Comparison of ENCODE assay signal across 34 cellular contexts in genomic region chr18:30088238-30088637, GRCh38.
"Had no signal": no experiment of that assay in that cellular context is flagged by ENCODE, and none has a peak within 500 bp of the region (broad histone marks: within the 10 kb centered on the region; RNA-seq: fewer than 3 reads in every experiment).

No MANE protein-coding gene starts in this region.

- H3K4me1 Mint-ChIP-seq: naive B cell; naive thymus-derived CD8-positive, alpha-beta T cell; nephron progenitor cell; neural crest cell; stimulated activated effector memory CD8-positive, alpha-beta T cell treated with anti-CD3 and anti-CD28 coated beads, Interleukin-12 subunit alpha, Interleukin-12 subunit beta, amount 100 ng/mL, for 72 hours; stimulated activated naive B cell treated with anti-CD40 and anti-IgM and Interleukin-4, amounts not matched to agents 10 μg/mL and 1 μg/mL and 100 μg/mL, for 72 hours had no signal

- H2AFZ ChIP-seq: parathyroid adenoma had no signal

- H3K36me3 Mint-ChIP-seq: naive B cell; stimulated activated effector memory CD8-positive, alpha-beta T cell treated with anti-CD3 and anti-CD28 coated beads, Interleukin-12 subunit alpha, Interleukin-12 subunit beta, amount 100 ng/mL, for 72 hours; stimulated activated naive B cell treated with anti-CD40 and anti-IgM and Interleukin-4, amounts not matched to agents 10 μg/mL and 1 μg/mL and 100 μg/mL, for 72 hours had no signal

- H3K4me2 ChIP-seq: smooth muscle cell had no signal

- H3K9me3 Mint-ChIP-seq: nephron progenitor cell, neural crest cell had no signal

- DNase-seq: naive B cell; naive thymus-derived CD8-positive, alpha-beta T cell; nephron progenitor cell; nucleus accumbens; ovary; posterior cingulate gyrus; psoas muscle; right cardiac atrium; right lobe of liver; sigmoid colon; spleen; stimulated activated CD4-positive, alpha-beta T cell treated with anti-CD3 and anti-CD28 coated beads, Interleukin-12 subunit alpha, Interleukin-12 subunit beta, amount 100 ng/mL, for 4 hours; stimulated activated CD4-positive, alpha-beta T cell treated with anti-CD3 and anti-CD28 coated beads, Interleukin-2, amount 100 ng/mL, for 24 hours; stimulated activated CD4-positive, alpha-beta T cell treated with anti-CD3 and anti-CD28 coated beads, Interleukin-2, amount 100 ng/mL, for 48 hours; stimulated activated CD4-positive, alpha-beta T cell treated with anti-CD3 and anti-CD28 coated beads, Interleukin-4, amount 100 ng/mL, for 24 hours; stimulated activated naive B cell treated with anti-CD40 and anti-IgM and Interleukin-4, amounts not matched to agents 10 μg/mL and 1 μg/mL and 100 μg/mL, for 72 hours; stimulated activated naive CD4-positive, alpha-beta T cell treated with Interleukin-2 at 50 U/mL for 16 hours; stomach; thyroid gland; trophoblast cell; upper lobe of left lung had no signal

- H3K27me3 ChIP-seq: neutrophil, ovary, right lobe of liver, sigmoid colon, spleen, stomach, thyroid gland, tibial nerve, upper lobe of left lung, vagina had no signal

- H3K27ac ChIP-seq: neutrophil, ovary, parathyroid adenoma, psoas muscle, right lobe of liver, sigmoid colon, skin epidermis, spleen, stomach, thoracic aorta, thyroid gland, tibial nerve, upper lobe of left lung, vagina had no signal

- H3K36me3 ChIP-seq: neutrophil, ovary, right lobe of liver, sigmoid colon, spleen, stomach, thoracic aorta, thyroid gland, tibial nerve, upper lobe of left lung, vagina had no signal

- FAIRE-seq: urothelium cell line had no signal

- H3K79me2 ChIP-seq: parathyroid adenoma had no signal

- H3K27me3 Mint-ChIP-seq: naive B cell; naive thymus-derived CD8-positive, alpha-beta T cell; natural killer cell treated with Interleukin-12 subunit alpha and Interleukin-12 subunit beta and Interleukin-15 and Interleukin-18, amount 100 ng/mL, for 72 hours; progenitor cell of endocrine pancreas; stimulated activated naive B cell treated with anti-CD40 and anti-IgM and Interleukin-4, amounts not matched to agents 10 μg/mL and 1 μg/mL and 100 μg/mL, for 72 hours; stimulated activated naive CD8-positive, alpha-beta T cell treated with anti-CD3 and anti-CD28 coated beads, Interleukin-15, Interleukin-2, amounts not matched to agents 100 ng/mL and 50 ng/mL, for 24 hours had no signal

- H3K9ac ChIP-seq: parathyroid adenoma had no signal

- H3K4me3 Mint-ChIP-seq: naive B cell; naive thymus-derived CD8-positive, alpha-beta T cell; natural killer cell treated with Interleukin-12 subunit alpha and Interleukin-12 subunit beta and Interleukin-15 and Interleukin-18, amount 100 ng/mL, for 72 hours; nephron progenitor cell; neural crest cell; stimulated activated effector memory CD8-positive, alpha-beta T cell treated with anti-CD3 and anti-CD28 coated beads, Interleukin-12 subunit alpha, Interleukin-12 subunit beta, amount 100 ng/mL, for 72 hours; stimulated activated naive B cell treated with anti-CD40 and anti-IgM and Interleukin-4, amounts not matched to agents 10 μg/mL and 1 μg/mL and 100 μg/mL, for 72 hours; stimulated activated naive CD8-positive, alpha-beta T cell treated with anti-CD3 and anti-CD28 coated beads, Interleukin-15, Interleukin-2, amounts not matched to agents 100 ng/mL and 50 ng/mL, for 24 hours had no signal

- H3K9me3 ChIP-seq: neutrophil, ovary, psoas muscle, right lobe of liver, sigmoid colon, thoracic aorta, thyroid gland, tibial nerve, upper lobe of left lung, vagina had no signal

- H3K4me3 ChIP-seq: ovary, psoas muscle, right lobe of liver, sigmoid colon, skin epidermis, smooth muscle cell, spleen, stomach, thoracic aorta, thyroid gland, tibial nerve, upper lobe of left lung, vagina had no signal

- H3K27ac Mint-ChIP-seq: naive B cell; naive thymus-derived CD8-positive, alpha-beta T cell; natural killer cell treated with Interleukin-12 subunit alpha and Interleukin-12 subunit beta and Interleukin-15 and Interleukin-18, amount 100 ng/mL, for 72 hours; nephron progenitor cell; progenitor cell of endocrine pancreas; stimulated activated effector memory CD8-positive, alpha-beta T cell treated with anti-CD3 and anti-CD28 coated beads, Interleukin-12 subunit alpha, Interleukin-12 subunit beta, amount 100 ng/mL, for 72 hours; stimulated activated naive B cell treated with anti-CD40 and anti-IgM and Interleukin-4, amounts not matched to agents 10 μg/mL and 1 μg/mL and 100 μg/mL, for 72 hours; stimulated activated naive CD8-positive, alpha-beta T cell treated with anti-CD3 and anti-CD28 coated beads, Interleukin-15, Interleukin-2, amounts not matched to agents 100 ng/mL and 50 ng/mL, for 24 hours had no signal

- H3K4me1 ChIP-seq: parathyroid adenoma, psoas muscle, right lobe of liver, sigmoid colon, spleen, stomach, thyroid gland, tibial nerve, upper lobe of left lung, vagina had no signal
